8 cellular contexts compared by ENCODE assay signal in the genomic region with DNA sequence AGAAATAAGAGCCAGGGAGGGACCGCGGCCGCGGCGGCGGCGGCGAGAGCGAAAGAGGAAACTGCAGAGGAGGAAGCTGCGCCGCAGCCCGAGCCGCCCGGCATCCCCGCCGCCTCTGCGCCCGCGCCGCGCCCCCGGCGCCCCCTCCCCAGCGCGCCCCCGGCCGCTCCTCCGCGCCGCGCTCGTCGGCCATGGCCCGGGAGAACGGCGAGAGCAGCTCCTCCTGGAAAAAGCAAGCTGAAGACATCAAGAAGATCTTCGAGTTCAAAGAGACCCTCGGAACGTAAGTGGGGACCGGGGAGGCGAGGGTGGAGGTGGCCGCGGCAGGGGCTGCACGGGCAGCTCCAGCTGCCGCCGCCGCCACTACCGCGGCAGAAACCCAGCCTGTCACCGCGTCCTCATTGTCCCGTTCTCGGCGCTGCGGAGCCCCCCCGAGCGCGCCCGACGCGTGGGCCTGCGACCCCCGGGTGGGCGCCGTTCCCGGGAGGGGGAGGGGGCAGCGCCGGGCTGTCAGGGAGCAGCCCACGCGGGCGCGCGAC. TPM values are rescaled to one million over a fixed set of nuclear protein-coding genes. Genes with fewer than 3 reads are reported as not detected.
DNase-seq lines count a peak whose midpoint lies in the region; ATAC-seq and TF ChIP-seq lines count a peak whose summit lies in the region.

No MANE protein-coding gene starts in this region.

- WGBS in SK-N-SH (ENCODE audit: low lambda C conversion rate), result under 1% methylated on average over 22 of the region's 73 CpGs
- under 1% methylated on average over 73 of the region's 73 CpGs for WGBS in liver
- WGBS in upper lobe of left lung, 2 donors, result 1% methylated on average over 10 to 37 of the region's 73 CpGs

- H3K4me2 ChIP-seq in SK-N-SH, result peak overlapping the region; percentile 92

- peaks cover 0 to 10% of the 10 kb centered on the region in 2 experiments; a peak in 1 of 4 replicates for H3K4me1 ChIP-seq in SK-N-SH (ENCODE audit: control insufficient read depth in 1 of 2, insufficient read depth in 2 of 2, low read depth in 1 of 2, low read length in 1 of 2)
- peaks cover 8 to 39% (median 23%) of the 10 kb centered on the region in 4 donors for H3K4me1 ChIP-seq in liver (ENCODE audit: control insufficient read depth in 4 of 4, insufficient read depth in 4 of 4, low read length in 3 of 4)
- peaks cover 11 to 35% (median 22%) of the 10 kb centered on the region in 4 donors for H3K4me1 ChIP-seq in upper lobe of left lung

- H3K4me3 Mint-ChIP-seq in activated naive CD8-positive, alpha-beta T cell treated with anti-CD3 and anti-CD28 coated beads, Interleukin-2, amount 50 U/mL, for 24 hours, result peak overlapping the region; percentile 96

- H3K27ac Mint-ChIP-seq in activated naive CD8-positive, alpha-beta T cell treated with anti-CD3 and anti-CD28 coated beads, Interleukin-2, amount 50 U/mL, for 24 hours, result peak overlapping the region; percentile 92

- ATAC-seq in SK-N-SH treated with all-trans-retinoic acid at 6 μM for 48 hours (no peak; the same call in 1 of the 3 replicates), HG03108 (IDR thresholded peaks at IDR 0.05; ENCODE audit: unreplicated experiment) (peak; percentile 36), upper lobe of left lung (ENCODE audit: low FRiP score in 2 of 2) (no peak)
- ATAC-seq in activated naive CD8-positive, alpha-beta T cell treated with anti-CD3 and anti-CD28 coated beads, Interleukin-2, amount 50 U/mL, for 24 hours, result no peak

- peak overlapping the region; percentile 68 to 86 for H3K4me3 ChIP-seq in SK-N-SH (ENCODE audit: low read depth in 2 of 2, low read length in 1 of 2)
- peak overlapping the region; percentile 61 to 94 (median 90) for H3K4me3 ChIP-seq in liver (ENCODE audit: low read depth in 1 of 3, low read length in 3 of 3)
- peak overlapping the region; percentile 72 to 81 (median 78) for H3K4me3 ChIP-seq in upper lobe of left lung

- POLR2A ChIA-PET in SK-N-SH (lab: Yijun Ruan, JAX), result no interaction called here

- peaks cover 50% of the 10 kb centered on the region for H3K4me1 Mint-ChIP-seq in activated naive CD8-positive, alpha-beta T cell treated with anti-CD3 and anti-CD28 coated beads, Interleukin-2, amount 50 U/mL, for 24 hours

- CTCF ChIA-PET in SK-N-SH (lab: Yijun Ruan, JAX), result interaction anchor here (0.6 to 1.2 kb wide), 3 partner anchors 30 to 46 kb away, joined by 3 to 5 read pairs (median 3); no protein-coding TSS in a partner anchor

- H3K79me2 ChIP-seq in SK-N-SH (ENCODE audit: insufficient read depth), result no peaks in the 10 kb centered on the region

- TF ChIP-seq CTCF in SK-N-SH (IDR thresholded peaks at IDR 0.05) (no peak), liver (IDR thresholded peaks at IDR 0.05; ENCODE audit: low read depth, low read length, missing input control) (no peak), upper lobe of left lung (IDR thresholded peaks at IDR 0.05) (no peak)

- H3K9me3 ChIP-seq in SK-N-SH, result no peaks in the 10 kb centered on the region
- H3K9me3 ChIP-seq in liver (ENCODE audit: control insufficient read depth in 4 of 4, low read length in 3 of 4), result no peaks in the 10 kb centered on the region
- no peaks in the 10 kb centered on the region for H3K9me3 ChIP-seq in upper lobe of left lung

- TF ChIP-seq RAD21 in SK-N-SH (IDR thresholded peaks at IDR 0.05; ENCODE audit: low read length) (no peak), liver (IDR thresholded peaks at IDR 0.05) (no peak)

- H3K27ac ChIP-seq in SK-N-SH (ENCODE audit: low read depth in 2 of 2, low read length in 1 of 2) (peak overlapping the region in 1 of 2 experiments; percentile 64; a peak in 2 of 4 replicates), liver (ENCODE audit: low read depth in 1 of 2, low read length in 2 of 2) (peak overlapping the region; percentile 82 to 83), upper lobe of left lung (peak overlapping the region; percentile 80 to 96 (median 90))

- H3K9ac ChIP-seq in SK-N-SH (peak overlapping the region; percentile 67), liver (ENCODE audit: low read depth in 1 of 2, low read length in 2 of 2) (peak overlapping the region; percentile 58 to 59)

- H3K36me3 ChIP-seq in SK-N-SH (replicated peaks in 1 of 2; ENCODE audit: control insufficient read depth in 1 of 2, insufficient read depth in 2 of 2, low read length in 1 of 2) (no peaks in the 10 kb centered on the region), liver (ENCODE audit: control insufficient read depth in 4 of 4, insufficient read depth in 3 of 4, low read depth in 1 of 4, low read length in 3 of 4) (no peaks in the 10 kb centered on the region), upper lobe of left lung (no peaks in the 10 kb centered on the region)

- no peaks in the 10 kb centered on the region for H3K27me3 ChIP-seq in SK-N-SH (ENCODE audit: insufficient read depth)
- no peaks in the 10 kb centered on the region for H3K27me3 ChIP-seq in liver (ENCODE audit: control insufficient read depth in 4 of 4, insufficient read depth in 4 of 4, low read length in 3 of 4)
- peaks cover 0 to 3% (median 0%) of the 10 kb centered on the region in 4 donors for H3K27me3 ChIP-seq in upper lobe of left lung

- 0 out of 2 replicates have a peak, but pooled peaks cover 3% of the 10 kb centered on the region for H4K20me1 ChIP-seq in SK-N-SH (ENCODE audit: insufficient read depth)

- no peaks in the 10 kb centered on the region for H3K9me3 Mint-ChIP-seq in activated naive CD8-positive, alpha-beta T cell treated with anti-CD3 and anti-CD28 coated beads, Interleukin-2, amount 50 U/mL, for 24 hours

- no peaks in the 10 kb centered on the region for H3K9me2 ChIP-seq in SK-N-SH

- peaks cover 11% of the 10 kb centered on the region for H3F3A ChIP-seq in SK-N-SH (replicated peaks; ENCODE audit: insufficient read depth)

- TF ChIP-seq EP300 in SK-N-SH (IDR thresholded peaks at IDR 0.05; ENCODE audit: borderline replicate concordance in 1 of 2, low read depth in 1 of 2, low read length in 1 of 2), result no peak
- TF ChIP-seq EP300 in upper lobe of left lung (IDR thresholded peaks at IDR 0.05), result no peak

- no peak for TF ChIP-seq POLR2A in upper lobe of left lung (IDR thresholded peaks at IDR 0.05)

- H3K27me3 Mint-ChIP-seq in activated naive CD8-positive, alpha-beta T cell treated with anti-CD3 and anti-CD28 coated beads, Interleukin-2, amount 50 U/mL, for 24 hours, result peaks cover 4% of the 10 kb centered on the region

- peak overlapping the region; percentile 67; the same call in 1 of the 2 replicates for H2AFZ ChIP-seq in SK-N-SH (ENCODE audit: low read depth)

- DNase-seq in SK-N-SH, result no peak
- DNase-seq in activated naive CD8-positive, alpha-beta T cell treated with anti-CD3 and anti-CD28 coated beads, Interleukin-2, amount 50 U/mL, for 24 hours, result no peak
- DNase-seq in upper lobe of left lung, result peak in 1 of 2 donors; percentile 88
- no peak for DNase-seq in RKO (ENCODE audit: low spot score)
- no peak for DNase-seq in epidermal melanocyte (ENCODE audit: insufficient read length, low spot score)

- H3K36me3 Mint-ChIP-seq in activated naive CD8-positive, alpha-beta T cell treated with anti-CD3 and anti-CD28 coated beads, Interleukin-2, amount 50 U/mL, for 24 hours (ENCODE audit: low read depth), result peaks cover 5% of the 10 kb centered on the region

TF ChIP-seq in SK-N-SH, 30 proteins besides CTCF, POLR2A, EP300 and RAD21 (continues in another document):
- TF ChIP-seq TEAD4 (IDR thresholded peaks at IDR 0.05; ENCODE audit: borderline replicate concordance, insufficient read depth) (no peak), FOXJ3 (CRISPR knock-in tag; IDR thresholded peaks at IDR 0.05) (no peak), RFX5 (IDR thresholded peaks at IDR 0.05; ENCODE audit: low read length) (no peak)
- TF ChIP-seq, protein P1, sequence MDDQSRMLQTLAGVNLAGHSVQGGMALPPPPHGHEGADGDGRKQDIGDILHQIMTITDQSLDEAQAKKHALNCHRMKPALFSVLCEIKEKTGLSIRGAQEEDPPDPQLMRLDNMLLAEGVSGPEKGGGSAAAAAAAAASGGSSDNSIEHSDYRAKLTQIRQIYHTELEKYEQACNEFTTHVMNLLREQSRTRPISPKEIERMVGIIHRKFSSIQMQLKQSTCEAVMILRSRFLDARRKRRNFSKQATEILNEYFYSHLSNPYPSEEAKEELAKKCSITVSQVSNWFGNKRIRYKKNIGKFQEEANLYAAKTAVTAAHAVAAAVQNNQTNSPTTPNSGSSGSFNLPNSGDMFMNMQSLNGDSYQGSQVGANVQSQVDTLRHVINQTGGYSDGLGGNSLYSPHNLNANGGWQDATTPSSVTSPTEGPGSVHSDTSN (IDR thresholded peaks at IDR 0.05), result no peak

TF ChIP-seq in SK-N-SH treated with all-trans-retinoic acid at 6 μM for 48 hours, 23 proteins besides CTCF, POLR2A, EP300 and RAD21 (continues in another document):
- TF ChIP-seq ZNF565 (CRISPR knock-in tag; conservative IDR thresholded peaks at IDR 0.05; ENCODE audit: low read depth) (no peak), ZFP3 (CRISPR knock-in tag; IDR thresholded peaks at IDR 0.05) (no peak), CSDC2 (CRISPR knock-in tag; IDR thresholded peaks at IDR 0.05) (no peak), ISL1 (CRISPR knock-in tag; IDR thresholded peaks at IDR 0.05) (no peak)

TF ChIP-seq in liver, 16 proteins besides CTCF, POLR2A, EP300 and RAD21:
- no peak for TF ChIP-seq TAF1 (conservative IDR thresholded peaks at IDR 0.05)
TF ChIP-seq in liver: peak in this region for 0.

RNA-seq across cellular contexts. Expression of a gene that starts 0.3 kb away (rescaled TPM):
- polyA plus RNA-seq in SK-N-SH (2012; rRNA removed) (4.1 TPM in 2 replicates), liver (1 to 10 TPM; 3.3 to 5.2 TPM)
- 3.8 and 4.6 TPM in 2 replicates for polyA plus RNA-seq in SK-N-SH (2012; cell fraction: cytosol; rRNA removed)
- 5.2 and 6.1 TPM in 2 replicates for polyA plus RNA-seq in SK-N-SH (2012; cell fraction: nucleus; rRNA removed)
- total RNA-seq in liver (10 to 100 TPM in 1 of 2 donors, 1 to 10 TPM in 1; 2.7 to 10.1 TPM), upper lobe of left lung (10 to 100 TPM in 5 of 6 donors, 1 to 10 TPM in 1; 6.2 to 29.2 (median 19.0) TPM)
